Comparison of ENCODE assay signal across 17 cellular contexts in the genomic region with DNA sequence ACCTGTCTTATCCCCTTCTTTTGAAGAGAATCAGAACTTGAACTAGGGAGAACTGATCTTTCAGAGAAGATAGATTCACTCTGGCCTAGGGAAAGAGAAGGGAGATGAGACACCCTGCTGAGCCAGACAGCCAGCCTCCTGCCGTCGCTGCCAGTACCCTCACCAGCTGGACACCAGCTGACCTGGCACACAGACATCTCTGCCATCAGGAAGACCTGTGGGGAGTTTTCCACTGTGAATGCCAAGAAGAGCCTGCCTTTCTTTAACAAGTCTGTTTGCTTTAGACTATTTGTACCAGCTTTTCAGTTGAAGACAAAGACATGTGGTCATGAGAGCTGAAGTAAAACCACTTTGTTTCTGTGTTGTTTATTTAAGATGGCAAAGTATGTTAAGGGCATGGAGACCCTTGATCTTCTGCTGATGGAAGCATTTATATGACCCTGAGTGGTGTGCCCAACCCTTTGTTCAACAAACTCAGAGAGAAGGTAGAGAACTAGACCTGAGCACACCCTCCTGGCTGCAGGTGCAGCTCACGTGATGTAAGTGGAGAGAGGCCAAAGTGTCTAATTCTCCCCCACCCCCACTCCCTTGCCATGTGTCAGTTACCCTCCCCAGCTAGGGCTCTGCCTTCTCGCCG.
A peak's percentile ranks its signal among the peaks of the same experiment; 100 is the strongest.
DNase-seq lines count a peak whose midpoint lies in the region; ATAC-seq and TF ChIP-seq lines count a peak whose summit lies in the region.
"Had no signal": no experiment of that assay in that cellular context is flagged by ENCODE, and none has a peak within 500 bp of the region (broad histone marks: within the 10 kb centered on the region; RNA-seq: fewer than 3 reads in every experiment).

No MANE protein-coding gene starts in this region.

- no peak for TF ChIP-seq RAD21 in SK-N-SH (IDR thresholded peaks at IDR 0.05; ENCODE audit: low read length)

- 24 to 63% methylated on average over 5 of the region's 5 CpGs for WGBS in sigmoid colon, 2 donors
- 2% methylated on average over 5 of the region's 5 CpGs for WGBS in SK-N-SH (ENCODE audit: low lambda C conversion rate)

- no peaks in the 10 kb centered on the region for H3F3A ChIP-seq in SK-N-SH (replicated peaks; ENCODE audit: insufficient read depth)

- TF ChIP-seq POLR2A in sigmoid colon (IDR thresholded peaks at IDR 0.05): no peak

- H3K4me2 ChIP-seq in SK-N-SH: no peak overlapping the region
- H3K4me2 ChIP-seq: GM23338 had no signal

- no peaks in the 10 kb centered on the region for H3K27me3 Mint-ChIP-seq in stimulated activated memory B cell treated with anti-CD40 and anti-IgM and Interleukin-4, amounts not matched to agents 10 μg/mL and 1 μg/mL and 100 μg/mL, for 72 hours

- DNase-seq in NCI-H1436 (lab: John Stamatoyannopoulos, UW) (peak; percentile 1), NCI-H1436 treated with DMSO at 0.1 percent for 48 hours (lab: John Stamatoyannopoulos, UW) (no peak), NCI-H2029 treated with DMSO at 0.1 percent for 48 hours (lab: John Stamatoyannopoulos, UW) (peak; percentile 95), sigmoid colon (no peak), SK-N-SH (no peak)
- DNase-seq: activated gamma-delta T cell treated with Interleukin-2 at 50 U/mL for 16 hours; IMR-90; stimulated activated CD4-positive, alpha-beta T cell treated with anti-CD3 and anti-CD28 coated beads, Interleukin-2, amount 100 ng/mL, for 24 hours; WERI-Rb-1 had no signal

- H3K4me1 Mint-ChIP-seq in stimulated activated memory B cell treated with anti-CD40 and anti-IgM and Interleukin-4, amounts not matched to agents 10 μg/mL and 1 μg/mL and 100 μg/mL, for 72 hours: no peaks in the 10 kb centered on the region
- H3K4me1 Mint-ChIP-seq: GM23338 had no signal

- H3K9me3 ChIP-seq in sigmoid colon: no peaks in the 10 kb centered on the region
- H3K9me3 ChIP-seq in SK-N-SH: no peaks in the 10 kb centered on the region
- H3K9me3 ChIP-seq: body of pancreas had no signal

- H3K36me3 Mint-ChIP-seq in stimulated activated memory B cell treated with anti-CD40 and anti-IgM and Interleukin-4, amounts not matched to agents 10 μg/mL and 1 μg/mL and 100 μg/mL, for 72 hours: no peaks in the 10 kb centered on the region
- H3K36me3 Mint-ChIP-seq: natural killer cell treated with Interleukin-12 subunit alpha and Interleukin-12 subunit beta and Interleukin-15 and Interleukin-18, amount 100 ng/mL, for 72 hours had no signal

- H3K27ac ChIP-seq in VCaP (peak overlapping the region; percentile 78), sigmoid colon (peak overlapping the region in 2 of 4 donors; percentile 49 to 57), SK-N-SH (ENCODE audit: low read depth in 2 of 2, low read length in 1 of 2) (no peak overlapping the region)
- H3K27ac ChIP-seq: 22Rv1, body of pancreas, WERI-Rb-1 had no signal

- H3K27me3 ChIP-seq in sigmoid colon: no peaks in the 10 kb centered on the region
- no peaks in the 10 kb centered on the region for H3K27me3 ChIP-seq in SK-N-SH (ENCODE audit: insufficient read depth)
- H3K27me3 ChIP-seq: body of pancreas had no signal

- H3K4me3 ChIP-seq in sigmoid colon: no peak overlapping the region
- H3K4me3 ChIP-seq in SK-N-SH (ENCODE audit: low read depth in 2 of 2, low read length in 1 of 2): no peak overlapping the region
- H3K4me3 ChIP-seq: body of pancreas, GM23338 had no signal

- no peak overlapping the region for H3K27ac Mint-ChIP-seq in stimulated activated memory B cell treated with anti-CD40 and anti-IgM and Interleukin-4, amounts not matched to agents 10 μg/mL and 1 μg/mL and 100 μg/mL, for 72 hours
- H3K27ac Mint-ChIP-seq: GM23338; natural killer cell treated with Interleukin-12 subunit alpha and Interleukin-12 subunit beta and Interleukin-15 and Interleukin-18, amount 100 ng/mL, for 72 hours had no signal

- POLR2A ChIA-PET in SK-N-SH (lab: Yijun Ruan, JAX): no interaction called here

- no peaks in the 10 kb centered on the region for H3K79me2 ChIP-seq in SK-N-SH (ENCODE audit: insufficient read depth)

- no peak for TF ChIP-seq EP300 in sigmoid colon (IDR thresholded peaks at IDR 0.05)
- no peak for TF ChIP-seq EP300 in SK-N-SH (IDR thresholded peaks at IDR 0.05; ENCODE audit: borderline replicate concordance in 1 of 2, low read depth in 1 of 2, low read length in 1 of 2)

- no peaks in the 10 kb centered on the region for H3K9me2 ChIP-seq in SK-N-SH

- no peak overlapping the region for H3K4me3 Mint-ChIP-seq in stimulated activated memory B cell treated with anti-CD40 and anti-IgM and Interleukin-4, amounts not matched to agents 10 μg/mL and 1 μg/mL and 100 μg/mL, for 72 hours
- H3K4me3 Mint-ChIP-seq: GM23338; natural killer cell treated with Interleukin-12 subunit alpha and Interleukin-12 subunit beta and Interleukin-15 and Interleukin-18, amount 100 ng/mL, for 72 hours had no signal

- H3K36me3 ChIP-seq in sigmoid colon (no peaks in the 10 kb centered on the region), SK-N-SH (replicated peaks in 1 of 2; ENCODE audit: control insufficient read depth in 1 of 2, insufficient read depth in 2 of 2, low read length in 1 of 2) (no peaks in the 10 kb centered on the region)
- H3K36me3 ChIP-seq: WERI-Rb-1 had no signal

- H2AFZ ChIP-seq in SK-N-SH (ENCODE audit: low read depth): no peak overlapping the region
- H2AFZ ChIP-seq: GM23338 had no signal

- TF ChIP-seq CTCF in VCaP (conservative IDR thresholded peaks at IDR 0.05) (no peak), sigmoid colon (IDR thresholded peaks at IDR 0.05) (no peak), SK-N-SH (IDR thresholded peaks at IDR 0.05) (no peak)

- H3K9ac ChIP-seq in SK-N-SH: no peak overlapping the region

- intact Hi-C loops in sigmoid colon (cut with DNase I): no loop called here

- H3K9me3 Mint-ChIP-seq in stimulated activated memory B cell treated with anti-CD40 and anti-IgM and Interleukin-4, amounts not matched to agents 10 μg/mL and 1 μg/mL and 100 μg/mL, for 72 hours: no peaks in the 10 kb centered on the region
- H3K9me3 Mint-ChIP-seq: natural killer cell treated with Interleukin-12 subunit alpha and Interleukin-12 subunit beta and Interleukin-15 and Interleukin-18, amount 100 ng/mL, for 72 hours had no signal

- CTCF ChIA-PET in SK-N-SH (lab: Yijun Ruan, JAX): interaction anchor here (1.0 to 1.4 kb wide), 2 partner anchors 15 to 19 kb away, joined by 3 read pairs; no protein-coding TSS in a partner anchor

- peak; percentile 12 for ATAC-seq in stimulated activated memory B cell treated with anti-CD40 and anti-IgM and Interleukin-4, amounts not matched to agents 10 μg/mL and 1 μg/mL and 100 μg/mL, for 72 hours
- ATAC-seq in GM18868 (IDR thresholded peaks at IDR 0.05; ENCODE audit: unreplicated experiment): no peak
- ATAC-seq: body of pancreas; GM23338; natural killer cell treated with Interleukin-12 subunit alpha and Interleukin-12 subunit beta and Interleukin-15 and Interleukin-18, amount 100 ng/mL, for 72 hours; SK-N-SH treated with all-trans-retinoic acid at 6 μM for 48 hours had no signal

- peaks cover 0 to 31% (median 9%) of the 10 kb centered on the region in 4 donors for H3K4me1 ChIP-seq in sigmoid colon
- no peaks in the 10 kb centered on the region for H3K4me1 ChIP-seq in SK-N-SH (ENCODE audit: control insufficient read depth in 1 of 2, insufficient read depth in 2 of 2, low read depth in 1 of 2, low read length in 1 of 2)
- H3K4me1 ChIP-seq: body of pancreas had no signal

- no peaks in the 10 kb centered on the region for H4K20me1 ChIP-seq in SK-N-SH (ENCODE audit: insufficient read depth)

TF ChIP-seq in SK-N-SH, 30 proteins besides CTCF, POLR2A, EP300 and RAD21 (continues in another document):
- TF ChIP-seq NRF1 (IDR thresholded peaks at IDR 0.05; ENCODE audit: low read depth, low read length) (no peak), POLR2AphosphoS5 (IDR thresholded peaks at IDR 0.05; ENCODE audit: low read depth, low read length) (no peak), NFIC (IDR thresholded peaks at IDR 0.05; ENCODE audit: borderline replicate concordance) (no peak), TEAD4 (IDR thresholded peaks at IDR 0.05; ENCODE audit: borderline replicate concordance, insufficient read depth) (no peak), MEF2A (IDR thresholded peaks at IDR 0.05; ENCODE audit: borderline replicate concordance, low read depth) (no peak), ELF1 (IDR thresholded peaks at IDR 0.05) (no peak), JUND (IDR thresholded peaks at IDR 0.05) (no peak), SIN3A (IDR thresholded peaks at IDR 0.05; ENCODE audit: borderline replicate concordance, low read depth, low read length) (no peak), FOSL2 (IDR thresholded peaks at IDR 0.05; ENCODE audit: borderline replicate concordance, low read depth) (no peak)
- TF ChIP-seq, protein P1, sequence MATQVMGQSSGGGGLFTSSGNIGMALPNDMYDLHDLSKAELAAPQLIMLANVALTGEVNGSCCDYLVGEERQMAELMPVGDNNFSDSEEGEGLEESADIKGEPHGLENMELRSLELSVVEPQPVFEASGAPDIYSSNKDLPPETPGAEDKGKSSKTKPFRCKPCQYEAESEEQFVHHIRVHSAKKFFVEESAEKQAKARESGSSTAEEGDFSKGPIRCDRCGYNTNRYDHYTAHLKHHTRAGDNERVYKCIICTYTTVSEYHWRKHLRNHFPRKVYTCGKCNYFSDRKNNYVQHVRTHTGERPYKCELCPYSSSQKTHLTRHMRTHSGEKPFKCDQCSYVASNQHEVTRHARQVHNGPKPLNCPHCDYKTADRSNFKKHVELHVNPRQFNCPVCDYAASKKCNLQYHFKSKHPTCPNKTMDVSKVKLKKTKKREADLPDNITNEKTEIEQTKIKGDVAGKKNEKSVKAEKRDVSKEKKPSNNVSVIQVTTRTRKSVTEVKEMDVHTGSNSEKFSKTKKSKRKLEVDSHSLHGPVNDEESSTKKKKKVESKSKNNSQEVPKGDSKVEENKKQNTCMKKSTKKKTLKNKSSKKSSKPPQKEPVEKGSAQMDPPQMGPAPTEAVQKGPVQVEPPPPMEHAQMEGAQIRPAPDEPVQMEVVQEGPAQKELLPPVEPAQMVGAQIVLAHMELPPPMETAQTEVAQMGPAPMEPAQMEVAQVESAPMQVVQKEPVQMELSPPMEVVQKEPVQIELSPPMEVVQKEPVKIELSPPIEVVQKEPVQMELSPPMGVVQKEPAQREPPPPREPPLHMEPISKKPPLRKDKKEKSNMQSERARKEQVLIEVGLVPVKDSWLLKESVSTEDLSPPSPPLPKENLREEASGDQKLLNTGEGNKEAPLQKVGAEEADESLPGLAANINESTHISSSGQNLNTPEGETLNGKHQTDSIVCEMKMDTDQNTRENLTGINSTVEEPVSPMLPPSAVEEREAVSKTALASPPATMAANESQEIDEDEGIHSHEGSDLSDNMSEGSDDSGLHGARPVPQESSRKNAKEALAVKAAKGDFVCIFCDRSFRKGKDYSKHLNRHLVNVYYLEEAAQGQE (IDR thresholded peaks at IDR 0.05; ENCODE audit: low read depth, low read length): no peak

Comparison
In these comparisons a context has a peak if more than half of its experiments do, and no peak if none do; other contexts are left out.
1. DNase-seq: peak in NCI-H1436 (single experiment) and NCI-H2029 treated with DMSO at 0.1 percent for 48 hours (single experiment); none in NCI-H1436 treated with DMSO at 0.1 percent for 48 hours (single experiment), sigmoid colon (single experiment) and SK-N-SH (single experiment).